ENCODE assay signal across 29 cellular contexts in the genomic region with DNA sequence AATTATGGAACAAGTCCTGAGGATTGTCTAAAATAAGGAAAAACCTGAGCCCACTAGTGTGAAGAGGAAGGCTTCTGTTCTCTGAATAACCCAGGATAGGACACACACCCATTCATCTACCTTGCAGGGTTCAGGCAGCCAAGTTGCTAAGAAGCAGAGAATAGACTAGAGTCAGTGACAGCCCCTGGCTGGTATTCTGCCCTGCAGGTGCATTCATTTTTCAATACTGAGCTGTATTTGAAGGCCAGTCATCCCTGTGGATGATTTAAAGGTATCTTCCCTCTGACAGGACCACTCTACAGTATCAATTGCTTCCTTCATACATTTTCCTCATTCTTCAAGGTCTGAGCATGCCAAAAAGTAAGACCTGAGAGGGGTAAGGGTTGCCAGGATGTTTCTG. TPM values are rescaled to one million over a fixed set of nuclear protein-coding genes. Genes with fewer than 3 reads are reported as not detected.
"Had no signal": no experiment of that assay in that cellular context is flagged by ENCODE, and none has a peak within 500 bp of the region (broad histone marks: within the 10 kb centered on the region; RNA-seq: fewer than 3 reads in every experiment).

No MANE protein-coding gene starts in this region.

- H3K4me3 ChIP-seq: gastrocnemius medialis, hepatocyte, lung, mucosa of descending colon, right lobe of liver, smooth muscle cell, stomach, thoracic aorta, tibial nerve, vagina had no signal

- H3K4me1 Mint-ChIP-seq: neural crest cell; stimulated activated effector memory CD8-positive, alpha-beta T cell treated with anti-CD3 and anti-CD28 coated beads, Interleukin-12 subunit alpha, Interleukin-12 subunit beta, amount 100 ng/mL, for 72 hours had no signal

- H3K36me3 Mint-ChIP-seq: memory B cell; naive B cell; natural killer cell treated with Interleukin-12 subunit alpha and Interleukin-12 subunit beta and Interleukin-15 and Interleukin-18, amount 100 ng/mL, for 72 hours; stimulated activated effector memory CD8-positive, alpha-beta T cell treated with anti-CD3 and anti-CD28 coated beads, Interleukin-12 subunit alpha, Interleukin-12 subunit beta, amount 100 ng/mL, for 72 hours had no signal

- H3K27ac Mint-ChIP-seq: memory B cell; natural killer cell treated with Interleukin-12 subunit alpha and Interleukin-12 subunit beta and Interleukin-15 and Interleukin-18, amount 100 ng/mL, for 72 hours; progenitor cell of endocrine pancreas; stimulated activated effector memory CD8-positive, alpha-beta T cell treated with anti-CD3 and anti-CD28 coated beads, Interleukin-12 subunit alpha, Interleukin-12 subunit beta, amount 100 ng/mL, for 72 hours had no signal

- H3K9me3 Mint-ChIP-seq: memory B cell; naive B cell; natural killer cell treated with Interleukin-12 subunit alpha and Interleukin-12 subunit beta and Interleukin-15 and Interleukin-18, amount 100 ng/mL, for 72 hours; neural crest cell; stimulated activated effector memory CD8-positive, alpha-beta T cell treated with anti-CD3 and anti-CD28 coated beads, Interleukin-12 subunit alpha, Interleukin-12 subunit beta, amount 100 ng/mL, for 72 hours had no signal

- H3K9me3 ChIP-seq: gastrocnemius medialis, mucosa of descending colon, neutrophil, right lobe of liver, stomach, thoracic aorta, tibial nerve, vagina had no signal

- H3K27ac ChIP-seq: gastrocnemius medialis, hepatocyte, parathyroid adenoma, right lobe of liver, vagina had no signal

- H3K4me1 ChIP-seq: gastrocnemius medialis had no signal

- H3K4me3 Mint-ChIP-seq: memory B cell; naive B cell; natural killer cell treated with Interleukin-12 subunit alpha and Interleukin-12 subunit beta and Interleukin-15 and Interleukin-18, amount 100 ng/mL, for 72 hours; neural crest cell; stimulated activated effector memory CD8-positive, alpha-beta T cell treated with anti-CD3 and anti-CD28 coated beads, Interleukin-12 subunit alpha, Interleukin-12 subunit beta, amount 100 ng/mL, for 72 hours had no signal

- H3K27me3 ChIP-seq: gastrocnemius medialis, hepatocyte, neutrophil, right lobe of liver, stomach, tibial nerve, vagina had no signal

- DNase-seq: cerebellar nuclear complex; effector memory CD4-positive, alpha-beta T cell; erythroblast; gastrocnemius medialis; head of caudate nucleus; kidney; mucosa of descending colon; naive B cell; right lobe of liver; stimulated activated CD4-positive, alpha-beta T cell treated with anti-CD3 and anti-CD28 coated beads, Interleukin-12 subunit alpha, Interleukin-12 subunit beta, amount 100 ng/mL, for 4 hours; stimulated activated CD4-positive, alpha-beta T cell treated with anti-CD3 and anti-CD28 coated beads, Interleukin-1b, Interleukin-23, amount 100 ng/mL, for 48 hours; stimulated activated CD4-positive, alpha-beta T cell treated with anti-CD3 and anti-CD28 coated beads, Interleukin-4, amount 100 ng/mL, for 1 hour; stimulated activated naive CD4-positive, alpha-beta T cell treated with Interleukin-2 at 50 U/mL for 16 hours; stomach; substantia nigra had no signal

- H3K36me3 ChIP-seq: gastrocnemius medialis, right lobe of liver, thoracic aorta, vagina had no signal

RNA-seq across cellular contexts. Expression of a gene that starts 22.9 kb away (rescaled TPM):
- total RNA-seq: endothelial cell of umbilical vein had no signal
- polyA plus RNA-seq: endothelial cell of umbilical vein had no signal
